ENCODE assay signal across 16 cellular contexts in genomic region chr20:62604796-62605195, GRCh38.
"Had no signal": no experiment of that assay in that cellular context is flagged by ENCODE, and none has a peak within 500 bp of the region (broad histone marks: within the 10 kb centered on the region; RNA-seq: fewer than 3 reads in every experiment).

No MANE protein-coding gene starts in this region.

- H3K9me3 Mint-ChIP-seq: activated naive CD4-positive, alpha-beta T cell treated with anti-CD3 and anti-CD28 coated beads, Interleukin-2, amount 10 ng/mL, durations not matched to agents 7 days and 5 days; activated T-helper 2 cell treated with anti-CD3 and anti-CD28 coated beads, Interferon-gamma antibody, Interleukin-2, Interleukin-4, amounts not matched to agents 10 μg/mL and 5 μg/mL and 100 μg/mL, durations not matched to agents 14 hours and 24 hours and 36 hours; naive B cell had no signal

- DNase-seq: activated CD4-positive, alpha-beta T cell treated with anti-CD3 and anti-CD28 coated beads, Interleukin-2, amount 50 U/mL, for 4 hours; activated CD8-positive, alpha-beta memory T cell treated with anti-CD3 and anti-CD28 coated beads, Interleukin-2, amount 10 ng/mL, durations not matched to agents 7 days and 5 days; activated naive CD4-positive, alpha-beta T cell treated with anti-CD3 and anti-CD28 coated beads, Interleukin-2, amount 10 ng/mL, durations not matched to agents 7 days and 5 days; activated T-cell treated with anti-CD3 and anti-CD28 coated beads, Interleukin-2, amount 50 U/mL, for 1 hour; dermis blood vessel endothelial cell; gastrocnemius medialis; naive B cell; stimulated activated CD4-positive, alpha-beta T cell treated with anti-CD3 and anti-CD28 coated beads, Interleukin-12 subunit alpha, Interleukin-12 subunit beta, amount 100 ng/mL, for 4 hours; stimulated activated CD4-positive, alpha-beta T cell treated with anti-CD3 and anti-CD28 coated beads, Interleukin-2, amount 100 ng/mL, for 24 hours; T-helper 9 cell had no signal

- FAIRE-seq: astrocyte, bronchial epithelial cell had no signal

- H3K36me3 Mint-ChIP-seq: activated naive CD4-positive, alpha-beta T cell treated with anti-CD3 and anti-CD28 coated beads, Interleukin-2, amount 10 ng/mL, durations not matched to agents 7 days and 5 days; naive B cell had no signal

- H3K9me3 ChIP-seq: gastrocnemius medialis, heart left ventricle, thoracic aorta had no signal

- H3K27ac ChIP-seq: thoracic aorta had no signal

- H3K4me3 ChIP-seq: gastrocnemius medialis had no signal

- H3K27ac Mint-ChIP-seq: activated naive CD4-positive, alpha-beta T cell treated with anti-CD3 and anti-CD28 coated beads, Interleukin-2, amount 10 ng/mL, durations not matched to agents 7 days and 5 days; activated T-helper 2 cell treated with anti-CD3 and anti-CD28 coated beads, Interferon-gamma antibody, Interleukin-2, Interleukin-4, amounts not matched to agents 10 μg/mL and 5 μg/mL and 100 μg/mL, durations not matched to agents 14 hours and 24 hours and 36 hours had no signal

- ATAC-seq: activated CD4-positive, CD25-positive, alpha-beta regulatory T cell treated with anti-CD3 and anti-CD28 coated beads, Interleukin-2, amount 50 U/mL, for 24 hours; gastrocnemius medialis; heart left ventricle had no signal

- H3K4me3 Mint-ChIP-seq: activated CD8-positive, alpha-beta memory T cell treated with anti-CD3 and anti-CD28 coated beads, Interleukin-2, amount 10 ng/mL, durations not matched to agents 7 days and 5 days; activated naive CD4-positive, alpha-beta T cell treated with anti-CD3 and anti-CD28 coated beads, Interleukin-2, amount 10 ng/mL, durations not matched to agents 7 days and 5 days had no signal

- H3K36me3 ChIP-seq: gastrocnemius medialis, heart left ventricle, thoracic aorta had no signal
